ENCODE assay signal across 14 cellular contexts in the genomic region with DNA sequence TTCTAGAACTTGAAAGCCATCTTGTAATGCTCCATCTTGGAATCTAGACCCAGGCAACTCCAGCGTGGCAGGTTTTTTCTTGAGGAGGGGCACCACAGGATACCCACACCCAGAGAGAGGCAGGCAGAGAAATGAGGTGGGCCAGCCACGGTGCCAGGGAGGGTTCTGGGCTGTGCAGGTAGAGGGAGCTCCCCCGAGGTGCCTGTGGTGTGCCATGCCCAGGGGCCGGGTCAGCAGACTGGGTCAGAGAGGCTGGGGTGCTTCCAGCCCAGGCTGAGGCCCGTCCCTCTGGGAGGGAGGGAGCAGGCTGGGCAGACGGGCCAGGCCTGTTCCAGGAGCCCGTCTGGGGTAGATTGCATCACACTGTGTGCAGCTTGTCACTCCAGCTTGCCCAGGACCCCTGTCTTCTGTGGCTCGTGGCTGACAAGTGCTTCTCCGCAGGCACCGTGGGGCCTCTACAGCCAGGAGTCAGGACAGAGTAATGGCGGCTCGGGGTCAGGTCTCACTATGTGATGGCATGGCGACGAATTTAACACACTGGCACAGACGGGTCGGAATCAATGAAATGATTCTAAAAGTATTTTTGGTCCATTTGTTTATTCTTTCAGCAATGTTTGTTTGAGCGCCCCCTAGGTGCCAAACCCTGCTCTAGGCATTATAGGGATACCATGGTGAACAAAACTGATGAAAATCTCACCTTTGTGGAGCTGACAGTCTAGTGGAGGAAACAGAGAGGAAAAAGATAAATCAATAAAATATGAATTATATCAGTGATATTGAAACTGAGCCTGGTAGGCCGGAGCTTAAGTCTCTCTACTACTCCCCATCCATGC.
DNase-seq lines count a peak whose midpoint lies in the region; ATAC-seq, FAIRE-seq and TF ChIP-seq lines count a peak whose summit lies in the region.
"Had no signal": no experiment of that assay in that cellular context is flagged by ENCODE, and none has a peak within 500 bp of the region (broad histone marks: within the 10 kb centered on the region; RNA-seq: fewer than 3 reads in every experiment).

No MANE protein-coding gene starts in this region.

- H3F3A ChIP-seq in MM.1S (ENCODE audit: insufficient read depth, low read length), result no peaks in the 10 kb centered on the region

- no peak overlapping the region for H3K14ac ChIP-seq in H1 (ENCODE audit: insufficient read length)

- no peak overlapping the region for H3K9ac ChIP-seq in MM.1S (ENCODE audit: low read length)
- H3K9ac ChIP-seq in H1 (replicated peaks in 1 of 4; ENCODE audit: extremely low read depth in 1 of 4, low read depth in 3 of 4, low read length in 3 of 4), result no peak overlapping the region

- FAIRE-seq in H1 (lab: Jason Lieb, UNC), result no peak

- no peak overlapping the region for H3K56ac ChIP-seq in H1 (replicated peaks; ENCODE audit: insufficient read length, low read depth, low read length)

- H3K4me2 ChIP-seq in MM.1S (ENCODE audit: low read depth, low read length), result no peak overlapping the region
- no peak overlapping the region for H3K4me2 ChIP-seq in H1 (ENCODE audit: insufficient read depth in 1 of 2, low read depth in 2 of 2, low read length in 2 of 2)

- H3K27ac ChIP-seq in MM.1S (ENCODE audit: low read length) (no peak overlapping the region), H1 (ENCODE audit: low read depth, low read length) (no peak overlapping the region)
- H3K27ac ChIP-seq: SJCRH30 had no signal

- H3K4me3 ChIP-seq in MM.1S (ENCODE audit: low read length) (no peak overlapping the region), H1 (ENCODE audit: extremely low read depth in 1 of 4, insufficient read depth in 2 of 4, low read depth in 3 of 4, low read length in 4 of 4) (no peak overlapping the region)
- H3K4me3 ChIP-seq: SJCRH30 had no signal

- H3K9me3 ChIP-seq in MM.1S (replicated peaks; ENCODE audit: insufficient read depth, low read length) (no peaks in the 10 kb centered on the region), H1 (ENCODE audit: insufficient read depth in 2 of 2, low read depth in 1 of 2, low read length in 1 of 2) (no peaks in the 10 kb centered on the region)
- H3K9me3 ChIP-seq: SJCRH30 had no signal

- H3K18ac ChIP-seq in H1 (ENCODE audit: extremely low read depth, low read length), result peak overlapping the region; percentile 48; the same call in 1 of the 2 replicates

- H3K4me1 ChIP-seq in MM.1S (ENCODE audit: low read length), result peaks cover 10% of the 10 kb centered on the region
- H3K4me1 ChIP-seq in H1 (replicated peaks in 1 of 4; ENCODE audit: control insufficient read depth in 3 of 4, insufficient read depth in 4 of 4, low read length in 3 of 4), result peaks cover 0 to 12% (median 3%) of the 10 kb centered on the region in 4 experiments; a peak in 3 of 7 replicates

- H3K79me2 ChIP-seq in MM.1S (ENCODE audit: low read length) (no peaks in the 10 kb centered on the region), H1 (ENCODE audit: control insufficient read depth in 1 of 2, insufficient read depth in 2 of 2, low read length in 2 of 2) (no peaks in the 10 kb centered on the region)

- H3K27me3 ChIP-seq in MM.1S (replicated peaks; ENCODE audit: insufficient read depth, low read length) (no peaks in the 10 kb centered on the region), H1 (replicated peaks in 1 of 4; ENCODE audit: control insufficient read depth in 3 of 4, extremely low read depth in 1 of 4, insufficient read depth in 3 of 4, low read length in 3 of 4) (no peaks in the 10 kb centered on the region)

- no peak overlapping the region for H2BK5ac ChIP-seq in H1 (ENCODE audit: low read depth, low read length)

- H3K27ac Mint-ChIP-seq in activated naive CD8-positive, alpha-beta T cell, result no peak overlapping the region
- no peak overlapping the region for H3K27ac Mint-ChIP-seq in activated naive CD8-positive, alpha-beta T cell treated with anti-CD3 and anti-CD28 coated beads, Interleukin-2, amount 50 U/mL, for 24 hours
- no peak overlapping the region for H3K27ac Mint-ChIP-seq in type B pancreatic cell
- H3K27ac Mint-ChIP-seq: effector memory CD8-positive, alpha-beta T cell had no signal

- H4K91ac ChIP-seq in H1 (replicated peaks; ENCODE audit: insufficient read length, low read length), result no peak overlapping the region

- no peak overlapping the region; the same call in 1 of the 2 replicates for H2BK12ac ChIP-seq in H1 (ENCODE audit: low read depth, low read length)

- no peak overlapping the region for H2BK120ac ChIP-seq in H1 (replicated peaks; ENCODE audit: low read depth, low read length)

- no peak overlapping the region for H2AFZ ChIP-seq in MM.1S (ENCODE audit: low read length)
- H2AFZ ChIP-seq in H1 (ENCODE audit: low read length), result no peak overlapping the region

- no peaks in the 10 kb centered on the region for H3K27me3 Mint-ChIP-seq in activated naive CD8-positive, alpha-beta T cell
- H3K27me3 Mint-ChIP-seq in activated naive CD8-positive, alpha-beta T cell treated with anti-CD3 and anti-CD28 coated beads, Interleukin-2, amount 50 U/mL, for 24 hours, result peaks cover 27% of the 10 kb centered on the region
- no peaks in the 10 kb centered on the region for H3K27me3 Mint-ChIP-seq in type B pancreatic cell

- POLR2A ChIA-PET in H1 (lab: Charles Lee; ENCODE audit: partially characterized antibody), result interaction anchor here (1.0 kb wide), 1 partner anchor 17 kb away, joined by 3 read pairs; no protein-coding TSS in a partner anchor

- H3K36me3 ChIP-seq in MM.1S (replicated peaks; ENCODE audit: insufficient read depth, low read length) (no peaks in the 10 kb centered on the region), H1 (ENCODE audit: control insufficient read depth in 2 of 4, insufficient read depth in 4 of 4, low read length in 3 of 4) (peaks cover 0 to 2% (median under 1%) of the 10 kb centered on the region in 4 experiments; a peak in 1 of 8 replicates)
- H3K36me3 ChIP-seq: SJCRH30 had no signal

- no peaks in the 10 kb centered on the region for H3K23me2 ChIP-seq in H1 (ENCODE audit: low read depth, low read length)

- no peak for TF ChIP-seq POLR2A in H1 (IDR thresholded peaks at IDR 0.05; ENCODE audit: control extremely low read depth in 1 of 2, low read depth in 2 of 2, low read length in 2 of 2)

- TF ChIP-seq CTCF in MM.1S (IDR thresholded peaks at IDR 0.05; ENCODE audit: low read length) (peak; percentile 33), H1 (IDR thresholded peaks at IDR 0.05; ENCODE audit: control extremely low read depth in 1 of 3, insufficient read depth in 1 of 3, low read depth in 1 of 3, low read length in 3 of 3) (peak in 2 of 3 experiments; percentile 20 to 39; a peak in 2 of 4 replicates), type B pancreatic cell (conservative IDR thresholded peaks at IDR 0.05) (peak; percentile 54)

- no peak for DNase-seq in activated naive CD8-positive, alpha-beta T cell treated with anti-CD3 and anti-CD28 coated beads, Interleukin-2, amount 50 U/mL, for 24 hours
- DNase-seq in MM.1S, result no peak
- DNase-seq in H1 (ENCODE audit: low read depth in 1 of 2, low spot score in 2 of 2), result no peak
- no peak for DNase-seq in type B pancreatic cell (ENCODE audit: extremely low spot score, unreplicated experiment)
- no peak for DNase-seq in UCSD-AML1 (lab: John Stamatoyannopoulos, UW; ENCODE audit: unreplicated experiment)
- DNase-seq in NCI-H446 treated with DMSO at 0.1 percent for 48 hours (lab: John Stamatoyannopoulos, UW), result no peak
- DNase-seq: effector memory CD8-positive, alpha-beta T cell; IMR-90; kidney glomerular epithelial cell; NCI-H69; retina; SJCRH30 had no signal

- ATAC-seq in activated naive CD8-positive, alpha-beta T cell treated with anti-CD3 and anti-CD28 coated beads, Interleukin-2, amount 50 U/mL, for 24 hours, result no peak
- ATAC-seq in GM21737 (IDR thresholded peaks at IDR 0.05; ENCODE audit: unreplicated experiment), result no peak
- ATAC-seq: effector memory CD8-positive, alpha-beta T cell had no signal

- no peak overlapping the region for H3K23ac ChIP-seq in H1 (ENCODE audit: insufficient read length)

- H3K4me3 Mint-ChIP-seq in activated naive CD8-positive, alpha-beta T cell, result peak overlapping the region; percentile 36
- no peak overlapping the region for H3K4me3 Mint-ChIP-seq in activated naive CD8-positive, alpha-beta T cell treated with anti-CD3 and anti-CD28 coated beads, Interleukin-2, amount 50 U/mL, for 24 hours
- H3K4me3 Mint-ChIP-seq in type B pancreatic cell, result no peak overlapping the region
- H3K4me3 Mint-ChIP-seq: effector memory CD8-positive, alpha-beta T cell had no signal

- H3K79me1 ChIP-seq in H1 (ENCODE audit: low read depth, low read length), result no peaks in the 10 kb centered on the region

- H3K4ac ChIP-seq in H1 (replicated peaks; ENCODE audit: insufficient read length, low read depth, low read length), result no peak overlapping the region

- H3K4me1 Mint-ChIP-seq in activated naive CD8-positive, alpha-beta T cell (ENCODE audit: low read depth), result peaks cover 39% of the 10 kb centered on the region
- H3K4me1 Mint-ChIP-seq in activated naive CD8-positive, alpha-beta T cell treated with anti-CD3 and anti-CD28 coated beads, Interleukin-2, amount 50 U/mL, for 24 hours, result peaks cover 33% of the 10 kb centered on the region
- peaks cover 5% of the 10 kb centered on the region for H3K4me1 Mint-ChIP-seq in type B pancreatic cell (ENCODE audit: unreplicated experiment)

- H4K5ac ChIP-seq in H1 (ENCODE audit: insufficient read length, low read depth, low read length), result no peak overlapping the region

- H3K9me2 ChIP-seq in MM.1S (replicated peaks; ENCODE audit: insufficient read depth, low read length), result no peaks in the 10 kb centered on the region

- peak overlapping the region; percentile 45 for H4K8ac ChIP-seq in H1 (ENCODE audit: extremely low read depth, insufficient read depth, low read length)

- no peak overlapping the region for H2AK5ac ChIP-seq in H1 (ENCODE audit: low read depth, low read length)

- 0 out of 2 replicates have a peak overlapping the region, but pooled peaks have one; percentile 8 for H2BK20ac ChIP-seq in H1 (ENCODE audit: low read length)

- H4K20me1 ChIP-seq in MM.1S (ENCODE audit: insufficient read depth, low read length) (no peaks in the 10 kb centered on the region), H1 (replicated peaks in 1 of 2; ENCODE audit: control insufficient read depth in 1 of 2, insufficient read depth in 2 of 2, low read length in 2 of 2) (no peaks in the 10 kb centered on the region)

- TF ChIP-seq EP300 in H1 (IDR thresholded peaks at IDR 0.05; ENCODE audit: borderline replicate concordance in 1 of 2, low read depth in 2 of 2, low read length in 2 of 2), result no peak

- TF ChIP-seq RAD21 in H1 (IDR thresholded peaks at IDR 0.05 in 1 of 2, conservative IDR thresholded peaks at IDR 0.05 in 1 of 2; ENCODE audit: low read depth in 2 of 2, low read length in 2 of 2), result peak in 1 of 2 experiments; percentile 23; a peak in 1 of 4 replicates

- peaks cover 2% of the 10 kb centered on the region for H3K36me3 Mint-ChIP-seq in activated naive CD8-positive, alpha-beta T cell
- peaks cover 9% of the 10 kb centered on the region for H3K36me3 Mint-ChIP-seq in activated naive CD8-positive, alpha-beta T cell treated with anti-CD3 and anti-CD28 coated beads, Interleukin-2, amount 50 U/mL, for 24 hours (ENCODE audit: low read depth)
- no peaks in the 10 kb centered on the region for H3K36me3 Mint-ChIP-seq in type B pancreatic cell

- H3K9me3 Mint-ChIP-seq in activated naive CD8-positive, alpha-beta T cell (ENCODE audit: low read depth), result peaks cover under 1% of the 10 kb centered on the region
- H3K9me3 Mint-ChIP-seq in activated naive CD8-positive, alpha-beta T cell treated with anti-CD3 and anti-CD28 coated beads, Interleukin-2, amount 50 U/mL, for 24 hours, result peaks cover 13% of the 10 kb centered on the region
- peaks cover 6% of the 10 kb centered on the region for H3K9me3 Mint-ChIP-seq in type B pancreatic cell

- no peak overlapping the region for H2BK15ac ChIP-seq in H1 (ENCODE audit: low read length)

- WGBS in H1 (ENCODE audit: extremely low coverage in 1 of 2, insufficient coverage in 1 of 2, insufficient read length in 1 of 2, insufficient replicate concordance in 2 of 2, low coverage in 1 of 2, low lambda C conversion rate in 2 of 2, missing lambda C conversion rate in 1 of 2), 2 experiments, result 85% methylated on average over 18 of the region's 18 CpGs; no CpG with 5 or more reads in 1 of the 2 experiments

- CTCF ChIA-PET in H1 (lab: Charles Lee; ENCODE audit: partially characterized antibody), result interaction anchor here (0.5 to 7.0 kb wide), 33 partner anchors 7 to 1143 kb away, joined by 3 to 51 read pairs (median 4); no protein-coding TSS in a partner anchor
